ENCODE assay signal across 8 cellular contexts in the genomic region with DNA sequence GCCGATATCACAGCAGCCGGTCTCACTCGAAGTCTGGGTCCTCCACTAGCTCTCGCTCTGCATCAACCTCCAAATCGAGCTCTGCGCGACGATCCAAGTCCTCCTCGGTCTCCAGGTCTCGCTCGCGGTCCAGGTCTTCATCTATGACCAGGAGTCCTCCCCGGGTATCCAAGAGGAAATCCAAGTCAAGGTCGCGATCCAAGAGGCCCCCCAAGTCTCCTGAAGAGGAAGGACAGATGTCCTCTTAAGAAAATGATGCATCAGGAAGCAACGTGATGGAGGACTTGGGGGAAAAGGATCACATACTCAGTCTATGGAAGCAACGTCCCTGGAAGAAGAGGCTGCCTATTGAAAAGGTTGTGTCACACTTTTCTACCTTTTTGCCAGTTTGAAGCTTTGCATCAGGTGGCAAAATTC. TPM values are rescaled to one million over a fixed set of nuclear protein-coding genes. Genes with fewer than 3 reads are reported as not detected.
A peak's percentile ranks its signal among the peaks of the same experiment; 100 is the strongest.
DNase-seq lines count a peak whose midpoint lies in the region; ATAC-seq lines count a peak whose summit lies in the region.

No MANE protein-coding gene starts in this region.

- in situ Hi-C loops in KBM-7 (cut with MboI; ENCODE audit: low pct_unique_long_range_greater_than_20kb, low sequenced_read_pairs): no loop called here

- no peaks in the 10 kb centered on the region for H3K9me3 ChIP-seq in SK-N-MC (ENCODE audit: low read depth, low read length)

- H3K4me3 Mint-ChIP-seq in activated CD8-positive, alpha-beta memory T cell treated with anti-CD3 and anti-CD28 coated beads, Interleukin-2, amount 10 ng/mL, durations not matched to agents 7 days and 5 days: peak overlapping the region; percentile 92
- peak overlapping the region; percentile 98 to 99 for H3K4me3 Mint-ChIP-seq in effector memory CD8-positive, alpha-beta T cell

- H3K4me1 Mint-ChIP-seq in activated CD8-positive, alpha-beta memory T cell treated with anti-CD3 and anti-CD28 coated beads, Interleukin-2, amount 10 ng/mL, durations not matched to agents 7 days and 5 days: peaks cover 20% of the 10 kb centered on the region
- H3K4me1 Mint-ChIP-seq in effector memory CD8-positive, alpha-beta T cell (ENCODE audit: low read depth in 2 of 2): peaks cover 14 to 35% of the 10 kb centered on the region in 2 donors

- DNase-seq in activated CD8-positive, alpha-beta memory T cell treated with anti-CD3 and anti-CD28 coated beads, Interleukin-2, amount 10 ng/mL, durations not matched to agents 7 days and 5 days: peak; percentile 69
- no peak for DNase-seq in activated CD8-positive, alpha-beta memory T cell treated with anti-CD3 and anti-CD28 coated beads, Interleukin-2, amount 50 U/mL, for 4 hours
- DNase-seq in SK-N-MC (ENCODE audit: low read depth, low spot score) (no peak), myocyte (ENCODE audit: low read depth) (peak; percentile 66), mucosa of gallbladder (ENCODE audit: low spot score) (no peak), KBM-7 (no peak)
- DNase-seq in effector memory CD8-positive, alpha-beta T cell: no peak

- CTCF ChIA-PET in activated CD8-positive, alpha-beta memory T cell treated with anti-CD3 and anti-CD28 coated beads, Interleukin-2, amount 10 ng/mL, durations not matched to agents 7 days and 5 days (lab: Charles Lee): interaction anchor here (0.8 to 21.6 kb wide), 15 partner anchors 10 to 939 kb away, joined by 3 to 321 read pairs (median 4); partner anchors contain the start of genes CWC15, ENDOD1, FAM76B and KDM4D

- peaks cover 5% of the 10 kb centered on the region for H3K27me3 Mint-ChIP-seq in activated CD8-positive, alpha-beta memory T cell treated with anti-CD3 and anti-CD28 coated beads, Interleukin-2, amount 10 ng/mL, durations not matched to agents 7 days and 5 days
- no peaks in the 10 kb centered on the region for H3K27me3 Mint-ChIP-seq in effector memory CD8-positive, alpha-beta T cell

- H3K4me3 ChIP-seq in SK-N-MC: peak overlapping the region; percentile 89

- no peaks in the 10 kb centered on the region for H3K9me3 Mint-ChIP-seq in activated CD8-positive, alpha-beta memory T cell treated with anti-CD3 and anti-CD28 coated beads, Interleukin-2, amount 10 ng/mL, durations not matched to agents 7 days and 5 days (ENCODE audit: low read depth)
- no peaks in the 10 kb centered on the region for H3K9me3 Mint-ChIP-seq in effector memory CD8-positive, alpha-beta T cell

- no peak for ATAC-seq in activated CD8-positive, alpha-beta memory T cell treated with anti-CD3 and anti-CD28 coated beads, Interleukin-2, amount 10 ng/mL, durations not matched to agents 7 days and 5 days
- ATAC-seq in effector memory CD8-positive, alpha-beta T cell (replicated peaks): no peak
- ATAC-seq in GM21360 (IDR thresholded peaks at IDR 0.05; ENCODE audit: unreplicated experiment): no peak

- H3K27ac ChIP-seq in SK-N-MC: peak overlapping the region; percentile 60; the same call in 1 of the 2 replicates

- peaks cover 13% of the 10 kb centered on the region for H3K36me3 Mint-ChIP-seq in activated CD8-positive, alpha-beta memory T cell treated with anti-CD3 and anti-CD28 coated beads, Interleukin-2, amount 10 ng/mL, durations not matched to agents 7 days and 5 days
- H3K36me3 Mint-ChIP-seq in effector memory CD8-positive, alpha-beta T cell (ENCODE audit: insufficient read depth): peaks cover 31% of the 10 kb centered on the region

- peak overlapping the region; percentile 75 for H3K9ac ChIP-seq in SK-N-MC (ENCODE audit: insufficient read length)

- peak overlapping the region; percentile 93 for H3K27ac Mint-ChIP-seq in activated CD8-positive, alpha-beta memory T cell treated with anti-CD3 and anti-CD28 coated beads, Interleukin-2, amount 10 ng/mL, durations not matched to agents 7 days and 5 days
- H3K27ac Mint-ChIP-seq in effector memory CD8-positive, alpha-beta T cell: peak overlapping the region; percentile 96 to 98

- H3K36me3 ChIP-seq in SK-N-MC (ENCODE audit: insufficient read depth, low read length): no peaks in the 10 kb centered on the region

RNA-seq across cellular contexts. Expression of gene SRSF8, which starts 1.1 kb away (rescaled TPM):
- 10 to 100 TPM; 23.9 to 45.9 TPM for total RNA-seq in activated CD8-positive, alpha-beta memory T cell treated with anti-CD3 and anti-CD28 coated beads, Interleukin-2, amount 10 ng/mL, durations not matched to agents 7 days and 5 days
- 18.4 and 28.7 TPM in 2 replicates for total RNA-seq in myocyte
- polyA plus RNA-seq in myocyte (2012): 28.4 TPM
- total RNA-seq in mucosa of gallbladder: 43.6 TPM

RNA-seq across cellular contexts. Expression of gene KDM4F, which starts 18.6 kb away (rescaled TPM):
- not detected for total RNA-seq in activated CD8-positive, alpha-beta memory T cell treated with anti-CD3 and anti-CD28 coated beads, Interleukin-2, amount 10 ng/mL, durations not matched to agents 7 days and 5 days
- total RNA-seq in myocyte: not detected in 2 replicates
- not detected for polyA plus RNA-seq in myocyte (2012)
- total RNA-seq in mucosa of gallbladder: not detected

RNA-seq across cellular contexts. Expression of gene ENDOD1, which starts 21.8 kb away (rescaled TPM):
- 10 to 100 TPM; 37.1 to 40.5 TPM for total RNA-seq in activated CD8-positive, alpha-beta memory T cell treated with anti-CD3 and anti-CD28 coated beads, Interleukin-2, amount 10 ng/mL, durations not matched to agents 7 days and 5 days
- 21.7 and 64.8 TPM in 2 replicates for total RNA-seq in myocyte
- polyA plus RNA-seq in myocyte (2012): 8.1 TPM
- total RNA-seq in mucosa of gallbladder: 65.6 TPM

RNA-seq across cellular contexts. Expression of gene KDM4E, which starts 42.8 kb away (rescaled TPM):
- not detected for total RNA-seq in activated CD8-positive, alpha-beta memory T cell treated with anti-CD3 and anti-CD28 coated beads, Interleukin-2, amount 10 ng/mL, durations not matched to agents 7 days and 5 days
- not detected in 2 replicates for total RNA-seq in myocyte
- not detected for polyA plus RNA-seq in myocyte (2012)
- not detected for total RNA-seq in mucosa of gallbladder

Comparison
In these comparisons a context has a peak if more than half of its experiments do, and no peak if none do; other contexts are left out.
1. DNase-seq: peak in activated CD8-positive, alpha-beta memory T cell treated with anti-CD3 and anti-CD28 coated beads, Interleukin-2, amount 10 ng/mL, durations not matched to agents 7 days and 5 days (single experiment) and myocyte (single experiment); none in activated CD8-positive, alpha-beta memory T cell treated with anti-CD3 and anti-CD28 coated beads, Interleukin-2, amount 50 U/mL, for 4 hours (single experiment), SK-N-MC (single experiment), effector memory CD8-positive, alpha-beta T cell (0 of 3), mucosa of gallbladder (single experiment) and KBM-7 (single experiment).